Comparison of ENCODE assay signal across 23 cellular contexts in genomic region chr14:61704554-61704953, GRCh38. TPM values are rescaled to one million over a fixed set of nuclear protein-coding genes. Genes with fewer than 3 reads are reported as not detected.
DNase-seq lines count a peak whose midpoint lies in the region; ATAC-seq and TF ChIP-seq lines count a peak whose summit lies in the region.
"Had no signal": no experiment of that assay in that cellular context is flagged by ENCODE, and none has a peak within 500 bp of the region (broad histone marks: within the 10 kb centered on the region; RNA-seq: fewer than 3 reads in every experiment).

No MANE protein-coding gene starts in this region.

- H3K9ac ChIP-seq in mammary epithelial cell (ENCODE audit: insufficient read depth, low read length): no peak overlapping the region

- peaks cover 74% of the 10 kb centered on the region for H3K4me1 ChIP-seq in OCI-LY7 (ENCODE audit: insufficient read depth, low read length, poor library complexity, severe bottlenecking)
- H3K4me1 ChIP-seq in mammary epithelial cell (ENCODE audit: insufficient read depth, low read length): peaks cover 2% of the 10 kb centered on the region

- no peak for ATAC-seq in activated T-cell treated with anti-CD3 and anti-CD28 coated beads, Interleukin-2, amount 50 U/mL, for 72 hours (replicated peaks in 1 of 2)
- ATAC-seq in HG03378 (IDR thresholded peaks at IDR 0.05; ENCODE audit: unreplicated experiment): no peak
- ATAC-seq in HG03469 (IDR thresholded peaks at IDR 0.05; ENCODE audit: unreplicated experiment): no peak
- ATAC-seq: heart right ventricle, psoas muscle, upper lobe of right lung had no signal

- no peak overlapping the region for H3K4me3 ChIP-seq in OCI-LY7 (ENCODE audit: low read depth, low read length, poor library complexity, severe bottlenecking)
- H3K4me3 ChIP-seq in epithelial cell of proximal tubule (ENCODE audit: low read depth, low read length): peak overlapping the region; percentile 90
- peak overlapping the region; percentile 89 for H3K4me3 ChIP-seq in skeletal muscle cell (ENCODE audit: low read depth, low read length)
- H3K4me3 ChIP-seq in mammary epithelial cell (replicated peaks in 1 of 3; ENCODE audit: insufficient read depth in 1 of 3, low read depth in 2 of 3, low read length in 3 of 3): no peak overlapping the region
- H3K4me3 ChIP-seq: heart right ventricle, psoas muscle, stomach, upper lobe of right lung had no signal

- H3K9me3 ChIP-seq in OCI-LY7 (ENCODE audit: low read length) (no peaks in the 10 kb centered on the region), mammary epithelial cell (replicated peaks; ENCODE audit: insufficient read depth, low read length) (no peaks in the 10 kb centered on the region)
- H3K9me3 ChIP-seq: psoas muscle, stomach, upper lobe of right lung had no signal

- in situ Hi-C loops in mammary epithelial cell (cut with MboI; ENCODE audit: low sequenced_read_pairs in 2 of 2): no loop called here

- H3K27me3 ChIP-seq in mammary epithelial cell (ENCODE audit: insufficient read depth, low read length): no peaks in the 10 kb centered on the region
- H3K27me3 ChIP-seq: heart right ventricle, stomach, upper lobe of right lung had no signal

- peak overlapping the region; percentile 88 for H3K27ac Mint-ChIP-seq in activated T-cell treated with anti-CD3 and anti-CD28 coated beads, Interleukin-2, amount 50 U/mL, for 72 hours
- H3K27ac Mint-ChIP-seq: HFFc6, nephron had no signal

- H2AFZ ChIP-seq in OCI-LY7 (ENCODE audit: low read length) (no peak overlapping the region), mammary epithelial cell (ENCODE audit: low read depth, low read length) (no peak overlapping the region)

- H3K79me2 ChIP-seq in OCI-LY7 (ENCODE audit: insufficient read depth, low read depth, low read length) (peaks cover 92% of the 10 kb centered on the region), mammary epithelial cell (ENCODE audit: insufficient read depth, low read length) (peaks cover 92% of the 10 kb centered on the region)

- peaks cover 7 to 23% of the 10 kb centered on the region in 2 donors for H3K36me3 Mint-ChIP-seq in activated T-cell treated with anti-CD3 and anti-CD28 coated beads, Interleukin-2, amount 50 U/mL, for 72 hours (ENCODE audit: insufficient read depth in 2 of 2)

- TF ChIP-seq CTCF in OCI-LY7 (conservative IDR thresholded peaks at IDR 0.05; ENCODE audit: low read length): no peak
- no peak for TF ChIP-seq CTCF in epithelial cell of proximal tubule (conservative IDR thresholded peaks at IDR 0.05; ENCODE audit: low read depth, low read length)
- no peak for TF ChIP-seq CTCF in mammary epithelial cell (conservative IDR thresholded peaks at IDR 0.05 in 1 of 2, IDR thresholded peaks at IDR 0.05 in 1 of 2; ENCODE audit: extremely low read depth in 1 of 2, insufficient read depth in 1 of 2, low read depth in 1 of 2, low read length in 2 of 2)

- H3K27ac ChIP-seq in OCI-LY7 (ENCODE audit: low read depth, low read length, poor library complexity, severe bottlenecking) (no peak overlapping the region), mammary epithelial cell (ENCODE audit: insufficient read depth, low read depth, low read length) (no peak overlapping the region)
- H3K27ac ChIP-seq: epithelial cell of prostate, heart right ventricle, psoas muscle, RWPE1, stomach, upper lobe of right lung had no signal

- H3K4me3 Mint-ChIP-seq in activated T-cell treated with anti-CD3 and anti-CD28 coated beads, Interleukin-2, amount 50 U/mL, for 72 hours: peak overlapping the region; percentile 93 to 97
- H3K4me3 Mint-ChIP-seq: HFFc6, nephron had no signal

- CTCF ChIA-PET in OCI-LY7 (lab: Charles Lee; ENCODE audit: unreplicated experiment) (no interaction called here), mammary epithelial cell (lab: Charles Lee; ENCODE audit: low non-redundant PET) (no interaction called here)

- peaks cover 89% of the 10 kb centered on the region for H3K4me1 Mint-ChIP-seq in activated T-cell treated with anti-CD3 and anti-CD28 coated beads, Interleukin-2, amount 50 U/mL, for 72 hours (ENCODE audit: low read depth)

- POLR2A ChIA-PET in OCI-LY7 (lab: Charles Lee): interaction anchor here (0.7 to 1.3 kb wide), 4 partner anchors 9 to 137 kb away, joined by 3 to 4 read pairs (median 3); no protein-coding TSS in a partner anchor

- WGBS in mammary epithelial cell (ENCODE audit: low coverage, missing lambda C conversion rate): 95% methylated on average over 3 of the region's 3 CpGs

- H3K36me3 ChIP-seq in OCI-LY7 (ENCODE audit: insufficient read depth, low read length) (peaks cover 37% of the 10 kb centered on the region), mammary epithelial cell (ENCODE audit: insufficient read depth, low read length) (no peaks in the 10 kb centered on the region)
- H3K36me3 ChIP-seq: heart right ventricle, stomach, upper lobe of right lung had no signal

- H3K4me2 ChIP-seq in OCI-LY7 (ENCODE audit: low read length) (0 out of 2 replicates have a peak overlapping the region, but pooled peaks have one; percentile 14), mammary epithelial cell (ENCODE audit: insufficient read depth, low read depth, low read length) (no peak overlapping the region)

- H3K9me3 Mint-ChIP-seq in activated T-cell treated with anti-CD3 and anti-CD28 coated beads, Interleukin-2, amount 50 U/mL, for 72 hours: no peaks in the 10 kb centered on the region
- H3K9me3 Mint-ChIP-seq: HFFc6, nephron had no signal

- H3K9me2 ChIP-seq in OCI-LY7 (ENCODE audit: insufficient read depth, low read length): no peaks in the 10 kb centered on the region

- no TSS peak for BruUV-seq in OCI-LY7 (replicated peaks; lab: Mats Ljungman, UMichigan)
- BruUV-seq in mammary epithelial cell (replicated peaks; lab: Mats Ljungman, UMichigan): no TSS peak

- dilution Hi-C loops in mammary epithelial cell (cut with HindIII; ENCODE audit: low sequenced_read_pairs): no loop called here

- no peak for DNase-seq in activated T-cell treated with anti-CD3 and anti-CD28 coated beads, Interleukin-2, amount 50 U/mL, for 72 hours
- DNase-seq in activated T-cell treated with anti-CD3 and anti-CD28 coated beads for 4 hours (no peak), OCI-LY7 (ENCODE audit: low spot score) (no peak), epithelial cell of proximal tubule (ENCODE audit: low read depth) (no peak), skeletal muscle cell (ENCODE audit: low read depth) (no peak), mammary epithelial cell (no peak)
- DNase-seq: activated T-cell treated with anti-CD3 and anti-CD28 coated beads, Interleukin-2, amount 50 U/mL, for 48 hours; anterior cingulate cortex; cortex of kidney; EL; heart right ventricle; HFFc6; islet precursor cell; NCI-H1436 treated with DMSO at 0.1 percent for 48 hours; NCI-H82; psoas muscle; stomach; upper lobe of right lung had no signal

- intact Hi-C loops in OCI-LY7 (cut with micrococcal nuclease; ENCODE audit: unreplicated experiment): no loop called here
- intact Hi-C loops in mammary epithelial cell (cut with micrococcal nuclease): no loop called here

- no peaks in the 10 kb centered on the region for H3K27me3 Mint-ChIP-seq in activated T-cell treated with anti-CD3 and anti-CD28 coated beads, Interleukin-2, amount 50 U/mL, for 72 hours (ENCODE audit: low read depth)

- H4K20me1 ChIP-seq in OCI-LY7 (ENCODE audit: insufficient read depth, low read length) (peaks cover 57% of the 10 kb centered on the region), mammary epithelial cell (ENCODE audit: insufficient read depth, low read length) (peaks cover 37% of the 10 kb centered on the region)

RNA-seq across cellular contexts. Expression of gene HIF1A, which starts 9.2 kb away (rescaled TPM):
- 100 to 1,000 TPM; 283 to 343 TPM for total RNA-seq in activated T-cell treated with anti-CD3 and anti-CD28 coated beads, Interleukin-2, amount 50 U/mL, for 72 hours
- total RNA-seq in OCI-LY7 (2014; rRNA removed; shearing (Covaris generic)): 59.5 and 71.7 TPM in 2 replicates
- 88.1 and 93.7 TPM in 2 replicates for total RNA-seq in OCI-LY7 (2022)
- 268 and 338 TPM in 2 replicates for total RNA-seq in epithelial cell of proximal tubule
- 100 to 1,000 TPM; 227 to 682 TPM for total RNA-seq in mammary epithelial cell
- polyA plus RNA-seq in mammary epithelial cell: 76.6 TPM
- 178 TPM for polyA minus RNA-seq in mammary epithelial cell

RNA-seq across cellular contexts. Expression of gene SNAPC1, which starts 57.7 kb away (rescaled TPM):
- 1 to 10 TPM; 7.2 to 7.8 TPM for total RNA-seq in activated T-cell treated with anti-CD3 and anti-CD28 coated beads, Interleukin-2, amount 50 U/mL, for 72 hours
- total RNA-seq in OCI-LY7 (2014; rRNA removed; shearing (Covaris generic)): 10.5 and 11.7 TPM in 2 replicates
- total RNA-seq in OCI-LY7 (2022) (9.5 and 12.1 TPM in 2 replicates), epithelial cell of proximal tubule (26.4 and 30.6 TPM in 2 replicates), mammary epithelial cell (10 to 100 TPM; 12.2 to 13.0 TPM)
- 5.9 TPM for polyA plus RNA-seq in mammary epithelial cell
- 4.4 TPM for polyA minus RNA-seq in mammary epithelial cell

Comparison
In these comparisons a context has a peak if more than half of its experiments do, and no peak if none do; other contexts are left out.
1. H3K4me3 ChIP-seq: peak in epithelial cell of proximal tubule (single experiment) and skeletal muscle cell (single experiment); none in OCI-LY7 (single experiment) and mammary epithelial cell (0 of 3).